Comparison of ENCODE assay signal across 16 cellular contexts in the genomic region with DNA sequence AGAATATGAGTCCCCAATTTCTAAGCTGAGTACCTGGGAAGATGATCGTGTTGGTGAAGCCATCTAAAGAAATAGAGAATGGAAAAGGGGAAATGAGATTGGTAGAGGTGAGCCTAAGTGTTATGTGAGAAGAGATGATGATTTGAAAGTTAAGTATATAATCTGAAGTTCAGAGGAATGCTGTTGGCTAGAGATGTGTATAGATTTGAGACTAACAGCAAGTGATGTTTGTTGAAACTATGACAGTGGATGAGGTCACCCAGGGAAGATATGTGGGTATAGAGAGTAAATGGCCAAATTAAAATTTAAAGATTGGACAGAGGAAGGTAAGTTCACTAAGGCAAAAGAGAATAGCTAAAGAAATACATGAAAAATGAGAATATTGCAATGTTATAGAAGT.
A peak's percentile ranks its signal among the peaks of the same experiment; 100 is the strongest.
DNase-seq lines count a peak whose midpoint lies in the region; TF ChIP-seq lines count a peak whose summit lies in the region.
"Had no signal": no experiment of that assay in that cellular context is flagged by ENCODE, and none has a peak within 500 bp of the region (broad histone marks: within the 10 kb centered on the region; RNA-seq: fewer than 3 reads in every experiment).

No MANE protein-coding gene starts in this region.

- H3K27ac ChIP-seq in mammary epithelial cell (ENCODE audit: insufficient read depth, low read depth, low read length) (no peak overlapping the region), smooth muscle cell (ENCODE audit: low read depth) (peak overlapping the region; percentile 92), OCI-LY7 (ENCODE audit: low read depth, low read length, poor library complexity, severe bottlenecking) (no peak overlapping the region)

- no peaks in the 10 kb centered on the region for H3K36me3 Mint-ChIP-seq in MCF 10A (ENCODE audit: insufficient read depth, unreplicated experiment)
- H3K36me3 Mint-ChIP-seq: CD4-positive, CD25-positive, alpha-beta regulatory T cell had no signal

- H3K9ac ChIP-seq in mammary epithelial cell (ENCODE audit: insufficient read depth, low read length), result no peak overlapping the region
- H3K9ac ChIP-seq in smooth muscle cell (ENCODE audit: low read depth), result no peak overlapping the region

- POLR2A ChIA-PET in MCF 10A (lab: Yijun Ruan, JAX) (interaction anchor here (0.9 kb wide), 1 partner anchor 18 kb away, joined by 3 read pairs; no protein-coding TSS in a partner anchor), OCI-LY7 (lab: Charles Lee) (interaction anchor here (0.8 to 1.6 kb wide), 3 partner anchors 10 to 21 kb away, joined by 3 to 7 read pairs (median 4); no protein-coding TSS in a partner anchor)

- H3K27me3 ChIP-seq in mammary epithelial cell (ENCODE audit: insufficient read depth, low read length), result no peaks in the 10 kb centered on the region
- no peaks in the 10 kb centered on the region for H3K27me3 ChIP-seq in smooth muscle cell (ENCODE audit: low read depth)

- DNase-seq in mammary epithelial cell (peak; percentile 61), MCF 10A (ENCODE audit: unreplicated experiment) (no peak), RPMI8226 (peak; percentile 18), epithelial cell of esophagus (ENCODE audit: low read depth) (peak; percentile 79), smooth muscle cell (lab: John Stamatoyannopoulos, UW; ENCODE audit: unreplicated experiment) (no peak), ureter (ENCODE audit: low spot score) (no peak), activated gamma-delta T cell treated with Interleukin-2 at 50 U/mL for 16 hours (no peak), OCI-LY7 (ENCODE audit: low spot score) (no peak)
- DNase-seq: Calu3; CD4-positive, CD25-positive, alpha-beta regulatory T cell; DMS79 treated with DMSO at 0.1 percent for 48 hours; MM.1S; NCI-H1105; NCI-H1694 treated with DMSO at 0.1 percent for 48 hours; NCI-H446 treated with DMSO at 0.1 percent for 48 hours had no signal

- H3K79me2 ChIP-seq in mammary epithelial cell (ENCODE audit: insufficient read depth, low read length) (no peaks in the 10 kb centered on the region), smooth muscle cell (ENCODE audit: low read depth) (no peaks in the 10 kb centered on the region), OCI-LY7 (ENCODE audit: insufficient read depth, low read depth, low read length) (no peaks in the 10 kb centered on the region)

- CTCF ChIA-PET in mammary epithelial cell (lab: Charles Lee; ENCODE audit: low non-redundant PET), result no interaction called here
- CTCF ChIA-PET in MCF 10A (lab: Yijun Ruan, JAX), result interaction anchor here (0.7 to 2.6 kb wide), 5 partner anchors 15 to 462 kb away, joined by 3 to 11 read pairs (median 3); no protein-coding TSS in a partner anchor
- CTCF ChIA-PET in OCI-LY7 (lab: Charles Lee; ENCODE audit: unreplicated experiment), result no interaction called here

- BruUV-seq in mammary epithelial cell (replicated peaks; lab: Mats Ljungman, UMichigan), result no TSS peak
- BruUV-seq in MCF 10A (replicated peaks; lab: Mats Ljungman, UMichigan), result no TSS peak
- no TSS peak for BruUV-seq in OCI-LY7 (replicated peaks; lab: Mats Ljungman, UMichigan)

- H2AFZ ChIP-seq in mammary epithelial cell (ENCODE audit: low read depth, low read length) (no peak overlapping the region), smooth muscle cell (ENCODE audit: low read depth) (no peak overlapping the region), OCI-LY7 (ENCODE audit: low read length) (no peak overlapping the region)
- H2AFZ ChIP-seq: GM23338 had no signal

- no peak overlapping the region for H3K4me2 ChIP-seq in mammary epithelial cell (ENCODE audit: insufficient read depth, low read depth, low read length)
- peak overlapping the region; percentile 32 for H3K4me2 ChIP-seq in smooth muscle cell
- H3K4me2 ChIP-seq in OCI-LY7 (ENCODE audit: low read length), result no peak overlapping the region
- H3K4me2 ChIP-seq: GM23338 had no signal

- H3K9me3 Mint-ChIP-seq in MCF 10A (ENCODE audit: unreplicated experiment), result no peaks in the 10 kb centered on the region
- H3K9me3 Mint-ChIP-seq: GM23338 had no signal

- no peak overlapping the region for H3K4me3 Mint-ChIP-seq in MCF 10A (ENCODE audit: unreplicated experiment)
- H3K4me3 Mint-ChIP-seq: CD4-positive, CD25-positive, alpha-beta regulatory T cell; GM23338 had no signal

- H3K27ac Mint-ChIP-seq in MCF 10A (ENCODE audit: low read depth, unreplicated experiment), result no peak overlapping the region
- H3K27ac Mint-ChIP-seq: CD4-positive, CD25-positive, alpha-beta regulatory T cell; GM23338 had no signal

- in situ Hi-C loops in mammary epithelial cell (cut with MboI; ENCODE audit: low sequenced_read_pairs in 2 of 2), result no loop called here

- dilution Hi-C loops in mammary epithelial cell (cut with HindIII; ENCODE audit: low sequenced_read_pairs), result no loop called here

- H3K4me3 ChIP-seq in mammary epithelial cell (replicated peaks in 1 of 3; ENCODE audit: insufficient read depth in 1 of 3, low read depth in 2 of 3, low read length in 3 of 3) (no peak overlapping the region), epithelial cell of esophagus (ENCODE audit: low read length) (no peak overlapping the region), smooth muscle cell (no peak overlapping the region), OCI-LY7 (ENCODE audit: low read depth, low read length, poor library complexity, severe bottlenecking) (no peak overlapping the region)
- H3K4me3 ChIP-seq: GM23338 had no signal

- H3K9me3 ChIP-seq in mammary epithelial cell (replicated peaks; ENCODE audit: insufficient read depth, low read length) (no peaks in the 10 kb centered on the region), smooth muscle cell (replicated peaks; ENCODE audit: low read depth) (no peaks in the 10 kb centered on the region), OCI-LY7 (ENCODE audit: low read length) (no peaks in the 10 kb centered on the region)

- no peaks in the 10 kb centered on the region for H3F3A ChIP-seq in smooth muscle cell (ENCODE audit: low read depth)

- no peaks in the 10 kb centered on the region for H4K20me1 ChIP-seq in mammary epithelial cell (ENCODE audit: insufficient read depth, low read length)
- H4K20me1 ChIP-seq in smooth muscle cell (ENCODE audit: low read depth), result no peaks in the 10 kb centered on the region
- H4K20me1 ChIP-seq in OCI-LY7 (ENCODE audit: insufficient read depth, low read length), result no peaks in the 10 kb centered on the region

- H3K4me1 ChIP-seq in mammary epithelial cell (ENCODE audit: insufficient read depth, low read length) (peaks cover 35% of the 10 kb centered on the region), smooth muscle cell (ENCODE audit: low read depth) (no peaks in the 10 kb centered on the region), OCI-LY7 (ENCODE audit: insufficient read depth, low read length, poor library complexity, severe bottlenecking) (no peaks in the 10 kb centered on the region)

- TF ChIP-seq CTCF in mammary epithelial cell (conservative IDR thresholded peaks at IDR 0.05 in 1 of 2, IDR thresholded peaks at IDR 0.05 in 1 of 2; ENCODE audit: extremely low read depth in 1 of 2, insufficient read depth in 1 of 2, low read depth in 1 of 2, low read length in 2 of 2) (no peak), MCF 10A (IDR thresholded peaks at IDR 0.05; ENCODE audit: unreplicated experiment) (no peak), epithelial cell of esophagus (IDR thresholded peaks at IDR 0.05; ENCODE audit: insufficient read depth, low read depth, low read length, missing control alignments) (no peak), smooth muscle cell (IDR thresholded peaks at IDR 0.05; ENCODE audit: borderline replicate concordance, insufficient read depth, poor library complexity, severe bottlenecking) (no peak), OCI-LY7 (conservative IDR thresholded peaks at IDR 0.05; ENCODE audit: low read length) (no peak)

- WGBS in mammary epithelial cell (ENCODE audit: low coverage, missing lambda C conversion rate), result 95% methylated on average over 1 of the region's 1 CpG
- 100% methylated on average over 1 of the region's 1 CpG for WGBS in smooth muscle cell (ENCODE audit: low lambda C conversion rate)

- intact Hi-C loops in mammary epithelial cell (cut with micrococcal nuclease), result loop anchor here (5.0 kb wide), 1 partner anchor 557 kb away; a partner anchor contains a TSS
- intact Hi-C loops in MCF 10A (cut with micrococcal nuclease), result no loop called here
- intact Hi-C loops in OCI-LY7 (cut with micrococcal nuclease; ENCODE audit: unreplicated experiment), result no loop called here

- no peaks in the 10 kb centered on the region for H3K36me3 ChIP-seq in mammary epithelial cell (ENCODE audit: insufficient read depth, low read length)
- H3K36me3 ChIP-seq in smooth muscle cell (ENCODE audit: low read depth), result no peaks in the 10 kb centered on the region
- no peaks in the 10 kb centered on the region for H3K36me3 ChIP-seq in OCI-LY7 (ENCODE audit: insufficient read depth, low read length)

- H3K9me2 ChIP-seq in OCI-LY7 (ENCODE audit: insufficient read depth, low read length), result no peaks in the 10 kb centered on the region

- peaks cover 43% of the 10 kb centered on the region for H3K4me1 Mint-ChIP-seq in MCF 10A (ENCODE audit: insufficient read depth, unreplicated experiment)
- H3K4me1 Mint-ChIP-seq: CD4-positive, CD25-positive, alpha-beta regulatory T cell had no signal

- no peaks in the 10 kb centered on the region for H3K27me3 Mint-ChIP-seq in MCF 10A (ENCODE audit: insufficient read depth, unreplicated experiment)
- H3K27me3 Mint-ChIP-seq: CD4-positive, CD25-positive, alpha-beta regulatory T cell had no signal

Comparison
In these comparisons a context has a peak if more than half of its experiments do, and no peak if none do; other contexts are left out.
1. DNase-seq: peak in mammary epithelial cell (single experiment), RPMI8226 (single experiment) and epithelial cell of esophagus (single experiment); none in MCF 10A (single experiment), smooth muscle cell (single experiment), ureter (single experiment), activated gamma-delta T cell treated with Interleukin-2 at 50 U/mL for 16 hours (single experiment) and OCI-LY7 (single experiment).